Comparison of ENCODE assay signal across 11 cellular contexts in the genomic region with DNA sequence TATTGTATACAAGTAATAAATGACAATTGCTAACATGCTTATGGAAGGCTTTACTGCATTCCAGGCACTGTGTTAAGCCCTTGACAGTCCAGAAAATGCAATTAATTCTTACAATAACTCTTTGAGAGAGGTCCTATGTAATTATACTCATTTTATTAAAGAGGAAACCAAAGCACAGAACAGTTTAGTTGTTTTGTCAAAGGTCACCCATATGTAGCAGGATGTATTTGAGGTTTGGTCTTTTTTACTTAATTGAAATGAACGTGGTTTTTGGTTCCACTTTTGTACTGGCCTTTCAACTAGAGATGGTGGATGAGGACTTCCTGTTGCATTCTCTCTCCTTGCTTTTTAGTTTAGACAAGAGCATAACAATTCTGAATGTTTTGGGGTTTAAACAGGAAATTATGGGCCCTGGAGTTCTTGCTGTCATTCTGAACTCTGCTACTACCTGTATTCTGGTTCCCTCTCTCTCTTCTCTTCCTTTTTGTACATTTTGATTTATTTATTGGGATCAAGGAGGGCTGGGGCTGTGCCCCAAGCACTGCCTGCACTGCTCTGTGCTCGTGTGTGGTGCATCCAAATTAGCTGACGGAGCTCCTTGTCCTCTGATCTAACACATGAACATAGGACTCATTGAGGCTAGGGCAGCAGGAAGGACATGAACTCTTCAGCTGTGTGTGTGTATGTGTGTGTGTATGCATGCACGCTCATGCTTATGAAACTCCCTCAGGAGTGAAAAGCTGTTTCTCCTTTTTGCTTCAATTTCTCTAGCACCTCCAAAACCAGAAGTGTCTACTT. TPM values are rescaled to one million over a fixed set of nuclear protein-coding genes. Genes with fewer than 3 reads are reported as not detected.
DNase-seq lines count a peak whose midpoint lies in the region; ATAC-seq and TF ChIP-seq lines count a peak whose summit lies in the region.
"Had no signal": no experiment of that assay in that cellular context is flagged by ENCODE, and none has a peak within 500 bp of the region (broad histone marks: within the 10 kb centered on the region; RNA-seq: fewer than 3 reads in every experiment).

No MANE protein-coding gene starts in this region.

- CTCF ChIA-PET in OCI-LY7 (lab: Charles Lee; ENCODE audit: unreplicated experiment) = interaction anchor here (0.9 kb wide), 1 partner anchor 32 kb away, joined by 3 read pairs; no protein-coding TSS in a partner anchor

- no peaks in the 10 kb centered on the region for H4K20me1 ChIP-seq in OCI-LY7 (ENCODE audit: insufficient read depth, low read length)
- no peaks in the 10 kb centered on the region for H4K20me1 ChIP-seq in hepatocyte (ENCODE audit: insufficient read depth, poor library complexity, severe bottlenecking)

- H3K27ac ChIP-seq in left lung (peak overlapping the region in 1 of 2 donors; percentile 72), OCI-LY7 (ENCODE audit: low read depth, low read length, poor library complexity, severe bottlenecking) (no peak overlapping the region), hepatocyte (no peak overlapping the region)

- no peak overlapping the region for H2AFZ ChIP-seq in OCI-LY7 (ENCODE audit: low read length)
- H2AFZ ChIP-seq in hepatocyte = no peak overlapping the region
- H2AFZ ChIP-seq: GM23338 had no signal

- no peaks in the 10 kb centered on the region for H3K36me3 ChIP-seq in left lung
- H3K36me3 ChIP-seq in OCI-LY7 (ENCODE audit: insufficient read depth, low read length) = no peaks in the 10 kb centered on the region
- H3K36me3 ChIP-seq in hepatocyte (replicated peaks; ENCODE audit: insufficient read depth, low read depth) = no peaks in the 10 kb centered on the region

- H3K79me2 ChIP-seq in OCI-LY7 (ENCODE audit: insufficient read depth, low read depth, low read length) (no peaks in the 10 kb centered on the region), hepatocyte (no peaks in the 10 kb centered on the region)

- DNase-seq in left lung (no peak), OCI-LY7 (ENCODE audit: low spot score) (no peak), NCI-H748 treated with DMSO at 0.1 percent for 48 hours (lab: John Stamatoyannopoulos, UW) (no peak), EL (no peak), hepatocyte (ENCODE audit: low spot score) (no peak)
- DNase-seq: RPMI8226 had no signal

- POLR2A ChIA-PET in OCI-LY7 (lab: Charles Lee) = no interaction called here

- H3K27me3 ChIP-seq in left lung (no peaks in the 10 kb centered on the region), hepatocyte (no peaks in the 10 kb centered on the region)

- H3K9me2 ChIP-seq in OCI-LY7 (ENCODE audit: insufficient read depth, low read length) (no peaks in the 10 kb centered on the region), hepatocyte (replicated peaks; ENCODE audit: insufficient read depth) (no peaks in the 10 kb centered on the region)

- H3K4me3 ChIP-seq in left lung (no peak overlapping the region), OCI-LY7 (ENCODE audit: low read depth, low read length, poor library complexity, severe bottlenecking) (no peak overlapping the region), hepatocyte (no peak overlapping the region)
- H3K4me3 ChIP-seq: GM23338, skin epidermis had no signal

- no TSS peak for BruUV-seq in OCI-LY7 (replicated peaks; lab: Mats Ljungman, UMichigan)

- H3K9me3 ChIP-seq in left lung (no peaks in the 10 kb centered on the region), OCI-LY7 (ENCODE audit: low read length) (no peaks in the 10 kb centered on the region), hepatocyte (ENCODE audit: low read depth) (no peaks in the 10 kb centered on the region)

- ATAC-seq in GM18519 (IDR thresholded peaks at IDR 0.05; ENCODE audit: low FRiP score, unreplicated experiment) (peak; percentile 45), GM21528 (IDR thresholded peaks at IDR 0.05; ENCODE audit: low FRiP score, unreplicated experiment) (peak; percentile 65), HG03565 (IDR thresholded peaks at IDR 0.05; ENCODE audit: unreplicated experiment) (peak; percentile 49), left lung (peak; percentile 43)
- ATAC-seq: GM23338 had no signal

- no peak overlapping the region for H3K4me2 ChIP-seq in OCI-LY7 (ENCODE audit: low read length)
- no peak overlapping the region for H3K4me2 ChIP-seq in hepatocyte
- H3K4me2 ChIP-seq: GM23338 had no signal

- TF ChIP-seq CTCF in left lung (IDR thresholded peaks at IDR 0.05) (no peak), OCI-LY7 (conservative IDR thresholded peaks at IDR 0.05; ENCODE audit: low read length) (no peak), hepatocyte (IDR thresholded peaks at IDR 0.05; ENCODE audit: poor library complexity) (no peak)

- peaks cover 0 to 30% of the 10 kb centered on the region in 2 donors for H3K4me1 ChIP-seq in left lung
- no peaks in the 10 kb centered on the region for H3K4me1 ChIP-seq in OCI-LY7 (ENCODE audit: insufficient read depth, low read length, poor library complexity, severe bottlenecking)
- H3K4me1 ChIP-seq in hepatocyte (ENCODE audit: insufficient read depth) = peaks cover 8% of the 10 kb centered on the region

- intact Hi-C loops in left lung (cut with DNase I) = no loop called here
- intact Hi-C loops in OCI-LY7 (cut with micrococcal nuclease; ENCODE audit: unreplicated experiment) = no loop called here

- 83% methylated on average over 4 of the region's 4 CpGs for WGBS in hepatocyte (ENCODE audit: low lambda C conversion rate, missing lambda C conversion rate)

RNA-seq across cellular contexts. Expression of a gene that starts 47.4 kb away (rescaled TPM):
- total RNA-seq in left lung (1 to 10 TPM; 1.2 to 1.5 TPM), OCI-LY7 (2022) (not detected in 2 replicates), hepatocyte (1.4 and 1.7 TPM in 2 replicates)
- not detected in 2 replicates for total RNA-seq in OCI-LY7 (2014; rRNA removed; shearing (Covaris generic))
- 0.84 and 0.98 TPM in 2 replicates for polyA plus RNA-seq in hepatocyte
- total RNA-seq: GM23338 had no signal
- polyA plus RNA-seq: GM23338 had no signal
